8 cellular contexts compared by ENCODE assay signal in the genomic region with DNA sequence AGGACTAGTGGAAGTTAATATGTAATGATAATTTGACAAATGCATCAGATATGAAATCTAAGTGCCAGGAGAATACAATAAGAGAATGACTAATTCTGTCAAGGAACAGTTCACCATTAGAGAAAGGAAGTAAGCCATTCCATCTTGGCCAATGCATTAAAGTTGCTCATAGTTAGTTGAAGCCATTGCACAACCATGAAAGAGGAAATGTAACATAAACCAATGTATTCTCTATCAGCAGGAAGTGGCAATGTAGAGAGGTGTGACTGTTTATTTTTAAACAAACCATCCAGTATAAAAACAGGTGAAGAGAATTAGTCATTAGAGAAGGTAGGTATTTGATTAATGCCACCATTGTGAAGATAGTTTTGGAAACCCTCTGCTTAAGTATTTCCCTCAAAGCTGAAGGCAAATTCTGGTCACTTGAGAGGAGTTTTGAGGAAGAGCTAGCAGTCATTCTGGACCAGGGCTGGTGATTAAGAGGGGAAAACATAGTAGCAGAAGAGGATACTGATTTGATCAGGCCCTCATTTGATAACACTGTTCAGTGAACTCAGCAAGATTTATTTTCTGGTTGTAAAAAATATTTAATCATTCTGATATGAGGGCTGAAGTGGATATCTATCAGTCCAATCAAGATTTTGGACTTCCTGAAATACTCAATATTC. TPM values are rescaled to one million over a fixed set of nuclear protein-coding genes. Genes with fewer than 3 reads are reported as not detected.
DNase-seq lines count a peak whose midpoint lies in the region; ATAC-seq and TF ChIP-seq lines count a peak whose summit lies in the region.

No MANE protein-coding gene starts in this region.

- H3K56ac ChIP-seq in H9 (ENCODE audit: insufficient read length, low read depth, low read length) = no peak overlapping the region

- no peak overlapping the region for H2AFZ ChIP-seq in H9 (ENCODE audit: low read length)

- no peak overlapping the region for H3K27ac Mint-ChIP-seq in mesothelial cell of epicardium
- 0 out of 7 replicates have a peak overlapping the region, but pooled peaks of 1 of the 3 experiments have one; percentile 4 for H3K27ac Mint-ChIP-seq in H9

- no peak overlapping the region for H3K4me3 ChIP-seq in RWPE2 (ENCODE audit: severe bottlenecking)
- no peak overlapping the region for H3K4me3 ChIP-seq in fibroblast of the aortic adventitia (ENCODE audit: low read depth, low read length)
- no peak overlapping the region for H3K4me3 ChIP-seq in coronary artery

- H3K36me3 ChIP-seq in RWPE2 (ENCODE audit: low read depth) = no peaks in the 10 kb centered on the region

- TF ChIP-seq CTCF in RWPE2 (IDR thresholded peaks at IDR 0.05; ENCODE audit: poor library complexity, severe bottlenecking) = no peak
- no peak for TF ChIP-seq CTCF in fibroblast of the aortic adventitia (IDR thresholded peaks at IDR 0.05; ENCODE audit: insufficient read depth, low read length)
- TF ChIP-seq CTCF in mesothelial cell of epicardium (IDR thresholded peaks at IDR 0.05; ENCODE audit: unreplicated experiment) = no peak
- no peak for TF ChIP-seq CTCF in H9 (conservative IDR thresholded peaks at IDR 0.05)
- no peak for TF ChIP-seq CTCF in coronary artery (IDR thresholded peaks at IDR 0.05)

- H3K36me3 Mint-ChIP-seq in mesothelial cell of epicardium = no peaks in the 10 kb centered on the region
- no peaks in the 10 kb centered on the region for H3K36me3 Mint-ChIP-seq in H9 (ENCODE audit: insufficient read depth in 1 of 3, low read depth in 3 of 3)

- no peak overlapping the region for H3K14ac ChIP-seq in H9 (ENCODE audit: insufficient read depth, low read length)

- no peak overlapping the region for H4K8ac ChIP-seq in H9 (replicated peaks; ENCODE audit: insufficient read length, low read depth, low read length)

- H3K27me3 Mint-ChIP-seq in mesothelial cell of epicardium (ENCODE audit: low read depth) = no peaks in the 10 kb centered on the region
- H3K27me3 Mint-ChIP-seq in H9 (ENCODE audit: low read depth) = no peaks in the 10 kb centered on the region; the same call in 1 of the 2 replicates

- no peak overlapping the region for H3K4ac ChIP-seq in H9 (ENCODE audit: low read depth, low read length)

- DNase-seq in AML-193 (lab: John Stamatoyannopoulos, UW) (peak; percentile 91), RWPE2 (ENCODE audit: low spot score) (no peak), fibroblast of the aortic adventitia (ENCODE audit: low read depth) (peak; percentile 90), mesothelial cell of epicardium (ENCODE audit: low spot score in 2 of 2, unreplicated experiment in 2 of 2) (no peak), H9 (no peak), coronary artery (ENCODE audit: low spot score) (no peak)
- no peak for DNase-seq in stimulated activated CD4-positive, alpha-beta T cell treated with anti-CD3 and anti-CD28 coated beads, Interleukin-15, amount 100 ng/mL, for 24 hours

- H4K91ac ChIP-seq in H9 (ENCODE audit: insufficient read length, low read depth, low read length) = no peak overlapping the region

- H2BK15ac ChIP-seq in H9 (ENCODE audit: low read depth, low read length) = no peak overlapping the region

- no peaks in the 10 kb centered on the region for H3K79me2 ChIP-seq in H9 (ENCODE audit: insufficient read depth, low read length)

- H3K9me3 Mint-ChIP-seq in mesothelial cell of epicardium (no peaks in the 10 kb centered on the region), H9 (no peaks in the 10 kb centered on the region)

- peaks cover 31% of the 10 kb centered on the region for H3K4me1 Mint-ChIP-seq in mesothelial cell of epicardium
- H3K4me1 Mint-ChIP-seq in H9 = peaks cover 11 to 16% of the 10 kb centered on the region in 2 experiments

- peaks cover 47% of the 10 kb centered on the region for H3K4me1 ChIP-seq in RWPE2 (ENCODE audit: insufficient read depth, poor library complexity, severe bottlenecking)
- no peaks in the 10 kb centered on the region for H3K4me1 ChIP-seq in H9 (ENCODE audit: insufficient read depth, low read length)

- H2BK20ac ChIP-seq in H9 (ENCODE audit: low read depth, low read length, poor library complexity, severe bottlenecking) = no peak overlapping the region

- no peak overlapping the region for H2BK120ac ChIP-seq in H9 (ENCODE audit: low read depth, low read length, poor library complexity, severe bottlenecking)

- H3K18ac ChIP-seq in H9 (ENCODE audit: insufficient read length, low read depth, low read length) = no peak overlapping the region

- H3K27me3 ChIP-seq in RWPE2 (ENCODE audit: insufficient read depth, poor library complexity, severe bottlenecking) (no peaks in the 10 kb centered on the region), H9 (ENCODE audit: insufficient read depth, low read length) (no peaks in the 10 kb centered on the region)

- no peak overlapping the region for H2BK5ac ChIP-seq in H9 (ENCODE audit: insufficient read length, low read length)

- no peak overlapping the region for H3K4me2 ChIP-seq in H9 (ENCODE audit: insufficient read depth, insufficient read length, low read length)

- no peak overlapping the region for H2AK5ac ChIP-seq in H9 (ENCODE audit: insufficient read length, low read length)

- H3T11ph ChIP-seq in H9 (ENCODE audit: low read length) = no peak overlapping the region

- H2BK12ac ChIP-seq in H9 (ENCODE audit: insufficient read length, low read depth, low read length) = no peak overlapping the region

- ATAC-seq in GM21717 (IDR thresholded peaks at IDR 0.05; ENCODE audit: unreplicated experiment) = peak; percentile 55
- peak; percentile 80 for ATAC-seq in RWPE2 (ENCODE audit: low read depth)

- H3K23ac ChIP-seq in H9 (ENCODE audit: insufficient read length, low read depth, low read length) = no peak overlapping the region

- H4K5ac ChIP-seq in H9 (ENCODE audit: insufficient read length, low read depth, low read length) = no peak overlapping the region

- no peaks in the 10 kb centered on the region for H3K23me2 ChIP-seq in H9 (ENCODE audit: insufficient read length, low read depth, low read length, poor library complexity, severe bottlenecking)

- H3K27ac ChIP-seq in RWPE2 (ENCODE audit: poor library complexity, severe bottlenecking) = peak overlapping the region; percentile 99
- no peak overlapping the region for H3K27ac ChIP-seq in H9 (ENCODE audit: insufficient read length, low read depth, low read length)
- H3K27ac ChIP-seq in coronary artery = peak overlapping the region in 1 of 2 donors; percentile 56

- H3K9ac ChIP-seq in H9 (ENCODE audit: extremely low read depth, insufficient read length, low read length) = no peak overlapping the region

- H4K20me1 ChIP-seq in H9 (ENCODE audit: control insufficient read depth, insufficient read depth, insufficient read length) = no peaks in the 10 kb centered on the region

- H3K9me3 ChIP-seq in RWPE2 (ENCODE audit: severe bottlenecking) (no peaks in the 10 kb centered on the region), H9 (ENCODE audit: control insufficient read depth, low read depth, low read length) (no peaks in the 10 kb centered on the region)

- H3K4me3 Mint-ChIP-seq in mesothelial cell of epicardium (no peak overlapping the region), H9 (no peak overlapping the region)

- H3K79me1 ChIP-seq in H9 (ENCODE audit: insufficient read depth, low read depth, low read length, poor library complexity, severe bottlenecking) = no peaks in the 10 kb centered on the region

RNA-seq across cellular contexts. Expression of gene ANXA2, which starts 10.8 kb away (rescaled TPM):
- total RNA-seq in fibroblast of the aortic adventitia (ENCODE audit: low replicate concordance) (2,605 and 3,136 TPM in 2 replicates), mesothelial cell of epicardium (1,031 to 1,044 TPM (median 1,040 TPM) in 3 replicates), H9 (2021) (126 and 127 TPM in 2 replicates)

Comparison
In these comparisons a context has a peak if more than half of its experiments do, and no peak if none do; other contexts are left out.
1. DNase-seq: peak in AML-193 (2 of 2) and fibroblast of the aortic adventitia (single experiment); none in RWPE2 (single experiment), mesothelial cell of epicardium (0 of 2), H9 (single experiment), stimulated activated CD4-positive, alpha-beta T cell treated with anti-CD3 and anti-CD28 coated beads, Interleukin-15, amount 100 ng/mL, for 24 hours (single experiment) and coronary artery (single experiment).